In the genomic region with DNA sequence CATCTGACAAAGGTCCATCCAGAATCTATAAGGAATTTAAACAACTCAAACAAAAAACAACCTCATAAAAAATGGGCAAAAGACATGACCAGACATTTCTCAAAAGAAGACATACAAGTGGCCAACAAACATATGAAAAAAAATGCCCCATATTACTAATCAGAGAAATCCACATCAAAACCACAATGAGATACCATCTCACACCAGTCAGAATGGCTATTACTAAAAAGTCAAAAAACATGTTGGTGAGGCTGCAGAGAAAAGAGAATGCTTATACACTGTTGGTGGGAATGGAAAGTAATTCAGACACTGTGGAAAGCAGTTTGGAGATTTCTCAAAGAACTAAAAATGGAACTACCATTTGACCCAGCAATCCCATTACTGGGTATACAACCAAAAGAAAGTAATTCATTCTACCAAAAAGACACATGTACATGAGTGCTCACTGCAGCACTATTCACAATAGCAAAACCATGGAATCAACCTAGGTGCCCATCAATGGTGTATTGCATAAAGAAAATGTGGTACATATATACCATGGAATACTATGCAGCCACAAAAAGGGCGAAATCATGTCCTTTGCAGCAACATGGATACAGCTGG, we compare ENCODE assay signal across 1 cellular context.
TF ChIP-seq lines count a peak whose summit lies in the region.

No MANE protein-coding gene starts in this region.

TF ChIP-seq in HEK293, 187 proteins besides CTCF, POLR2A, EP300 and RAD21 (continued from another document):
- TF ChIP-seq, protein P1, sequence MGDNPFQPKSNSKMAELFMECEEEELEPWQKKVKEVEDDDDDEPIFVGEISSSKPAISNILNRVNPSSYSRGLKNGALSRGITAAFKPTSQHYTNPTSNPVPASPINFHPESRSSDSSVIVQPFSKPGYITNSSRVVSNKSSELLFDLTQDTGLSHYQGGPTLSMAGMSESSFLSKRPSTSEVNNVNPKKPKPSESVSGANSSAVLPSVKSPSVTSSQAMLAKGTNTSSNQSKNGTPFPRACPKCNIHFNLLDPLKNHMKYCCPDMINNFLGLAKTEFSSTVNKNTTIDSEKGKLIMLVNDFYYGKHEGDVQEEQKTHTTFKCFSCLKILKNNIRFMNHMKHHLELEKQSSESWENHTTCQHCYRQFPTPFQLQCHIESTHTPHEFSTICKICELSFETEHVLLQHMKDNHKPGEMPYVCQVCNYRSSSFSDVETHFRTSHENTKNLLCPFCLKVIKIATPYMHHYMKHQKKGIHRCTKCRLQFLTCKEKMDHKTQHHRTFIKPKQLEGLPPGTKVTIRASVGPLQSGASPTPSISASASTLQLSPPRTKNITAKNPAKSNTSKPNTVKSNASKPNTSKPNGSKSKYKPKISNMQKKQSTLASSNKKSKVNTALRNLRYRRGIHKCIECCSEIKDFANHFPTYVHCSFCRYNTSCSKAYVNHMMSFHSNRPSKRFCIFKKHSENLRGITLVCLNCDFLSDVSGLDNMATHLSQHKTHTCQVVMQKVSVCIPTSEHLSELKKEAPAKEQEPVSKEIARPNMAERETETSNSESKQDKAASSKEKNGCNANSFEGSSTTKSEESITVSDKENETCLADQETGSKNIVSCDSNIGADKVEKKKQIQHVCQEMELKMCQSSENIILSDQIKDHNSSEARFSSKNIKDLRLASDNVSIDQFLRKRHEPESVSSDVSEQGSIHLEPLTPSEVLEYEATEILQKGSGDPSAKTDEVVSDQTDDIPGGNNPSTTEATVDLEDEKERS (tag by site-specific recombination; IDR thresholded peaks at IDR 0.05) = 0 out of 2 replicates have a peak, but pooled peaks have one; percentile 34
